ENCODE assay signal across 8 cellular contexts in the genomic region with DNA sequence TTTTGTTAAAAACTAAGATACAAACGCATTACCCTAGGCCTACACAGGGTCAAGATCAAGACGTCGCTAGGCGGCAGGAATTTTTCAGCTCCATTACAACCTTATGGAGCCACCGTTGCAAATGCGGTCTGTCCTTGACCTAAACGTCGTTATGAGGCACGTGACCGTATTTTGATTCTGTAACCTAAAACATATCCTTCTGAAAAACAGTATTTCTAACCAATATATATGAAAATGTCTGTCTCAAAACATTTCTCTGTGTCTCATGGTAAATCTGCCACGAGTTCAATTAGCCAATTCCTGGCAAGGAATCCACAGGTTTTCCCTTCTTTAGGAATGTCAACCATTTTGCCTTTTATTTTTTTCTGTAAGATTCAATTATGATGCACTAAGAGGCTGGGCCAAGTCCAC. TPM values are rescaled to one million over a fixed set of nuclear protein-coding genes. Genes with fewer than 3 reads are reported as not detected.
DNase-seq lines count a peak whose midpoint lies in the region; TF ChIP-seq lines count a peak whose summit lies in the region.

No MANE protein-coding gene starts in this region.

- H3K4me3 ChIP-seq in astrocyte of the cerebellum (ENCODE audit: low read depth, low read length) (peak overlapping the region; percentile 91), kidney epithelial cell (ENCODE audit: low read depth, low read length) (peak overlapping the region; percentile 87), stomach smooth muscle (ENCODE audit: low read length in 2 of 2) (peak overlapping the region; percentile 95 to 96)

- TF ChIP-seq CTCF in astrocyte of the cerebellum (IDR thresholded peaks at IDR 0.05; ENCODE audit: low read depth, low read length, missing control alignments) (no peak), kidney epithelial cell (IDR thresholded peaks at IDR 0.05; ENCODE audit: insufficient read depth, low read length, poor library complexity, severe bottlenecking) (no peak)

- in situ Hi-C loops in astrocyte of the cerebellum (cut with HindIII; ENCODE audit: low sequenced_read_pairs), result no loop called here

- H3K36me3 Mint-ChIP-seq in activated naive CD4-positive, alpha-beta T cell treated with anti-CD3 and anti-CD28 coated beads, Interleukin-2, amount 10 ng/mL, durations not matched to agents 7 days and 5 days, result peaks cover 6% of the 10 kb centered on the region

- no peaks in the 10 kb centered on the region for H3K9me3 Mint-ChIP-seq in activated naive CD4-positive, alpha-beta T cell treated with anti-CD3 and anti-CD28 coated beads, Interleukin-2, amount 10 ng/mL, durations not matched to agents 7 days and 5 days

- no peaks in the 10 kb centered on the region for H3K9me3 ChIP-seq in stomach smooth muscle (ENCODE audit: control insufficient read depth in 2 of 2, low read length in 2 of 2)

- H3K27ac ChIP-seq in stomach smooth muscle (ENCODE audit: low read length), result peak overlapping the region; percentile 96

- peaks cover 23% of the 10 kb centered on the region for H3K4me1 ChIP-seq in stomach smooth muscle (ENCODE audit: control insufficient read depth, insufficient read depth, low read length)

- H3K27ac Mint-ChIP-seq in activated naive CD4-positive, alpha-beta T cell treated with anti-CD3 and anti-CD28 coated beads, Interleukin-2, amount 10 ng/mL, durations not matched to agents 7 days and 5 days, result peak overlapping the region; percentile 92

- no peak for DNase-seq in activated naive CD4-positive, alpha-beta T cell treated with anti-CD3 and anti-CD28 coated beads, Interleukin-2, amount 10 ng/mL, durations not matched to agents 7 days and 5 days
- no peak for DNase-seq in activated naive CD4-positive, alpha-beta T cell (lab: John Stamatoyannopoulos, UW)
- DNase-seq in NCI-H2171 treated with DMSO at 0.1 percent for 48 hours (lab: John Stamatoyannopoulos, UW) (peak; percentile 65), astrocyte of the cerebellum (ENCODE audit: low read depth) (no peak), kidney epithelial cell (ENCODE audit: low read depth) (no peak), mesenteric fat pad (ENCODE audit: low spot score) (no peak)
- DNase-seq in activated CD8-positive, alpha-beta memory T cell treated with anti-CD3 and anti-CD28 coated beads, Interleukin-2, amount 50 U/mL, for 48 hours, result no peak

- H3K4me1 Mint-ChIP-seq in activated naive CD4-positive, alpha-beta T cell treated with anti-CD3 and anti-CD28 coated beads, Interleukin-2, amount 10 ng/mL, durations not matched to agents 7 days and 5 days, result peaks cover 59% of the 10 kb centered on the region

- H3K27me3 ChIP-seq in kidney epithelial cell (ENCODE audit: control insufficient read depth, insufficient read depth, low read length), result no peaks in the 10 kb centered on the region
- no peaks in the 10 kb centered on the region for H3K27me3 ChIP-seq in stomach smooth muscle (ENCODE audit: control insufficient read depth in 1 of 2, insufficient read depth in 2 of 2, low read length in 2 of 2)

- peak overlapping the region; percentile 91 to 96 for H3K9ac ChIP-seq in stomach smooth muscle (ENCODE audit: low read length in 2 of 2)

- H3K36me3 ChIP-seq in kidney epithelial cell (ENCODE audit: control insufficient read depth, insufficient read depth, low read length), result no peaks in the 10 kb centered on the region
- H3K36me3 ChIP-seq in stomach smooth muscle (ENCODE audit: control insufficient read depth in 2 of 2, insufficient read depth in 2 of 2, low read length in 2 of 2), result no peaks in the 10 kb centered on the region

- H3K4me3 Mint-ChIP-seq in activated naive CD4-positive, alpha-beta T cell treated with anti-CD3 and anti-CD28 coated beads, Interleukin-2, amount 10 ng/mL, durations not matched to agents 7 days and 5 days, result peak overlapping the region; percentile 96

- CTCF ChIA-PET in activated naive CD4-positive, alpha-beta T cell treated with anti-CD3 and anti-CD28 coated beads, Interleukin-2, amount 10 ng/mL, durations not matched to agents 7 days and 5 days (lab: Charles Lee), result interaction anchor here (0.6 to 2.9 kb wide), 15 partner anchors 9 to 149 kb away, joined by 3 to 12 read pairs (median 5); no protein-coding TSS in a partner anchor

- H3K27me3 Mint-ChIP-seq in activated naive CD4-positive, alpha-beta T cell treated with anti-CD3 and anti-CD28 coated beads, Interleukin-2, amount 10 ng/mL, durations not matched to agents 7 days and 5 days, result no peaks in the 10 kb centered on the region

RNA-seq across cellular contexts. Expression of gene RTN4, which starts 1.7 kb away (rescaled TPM):
- 355 and 382 TPM in 2 replicates for total RNA-seq in kidney epithelial cell
- 681 TPM for total RNA-seq in mesenteric fat pad
